Comparison of ENCODE assay signal across 15 cellular contexts in the genomic region with DNA sequence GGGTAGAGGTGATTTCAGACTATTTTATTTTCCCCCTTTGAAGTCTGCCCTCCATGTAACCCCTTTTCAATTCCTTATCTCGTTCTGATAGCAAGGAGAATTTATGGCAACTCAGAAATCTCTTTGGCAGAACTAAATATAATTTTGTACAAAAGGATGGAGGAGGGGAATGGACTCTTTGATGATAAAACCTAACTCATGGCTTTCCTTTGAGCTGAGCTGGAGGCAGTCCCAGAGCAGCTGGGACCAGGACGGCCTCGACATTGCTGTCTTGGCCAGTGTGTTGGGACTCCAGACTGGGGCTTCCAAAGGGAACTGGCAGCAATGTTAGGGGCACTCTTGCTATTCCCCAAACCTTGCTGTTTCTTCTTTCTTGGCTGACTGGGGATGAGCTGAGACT. TPM values are rescaled to one million over a fixed set of nuclear protein-coding genes. Genes with fewer than 3 reads are reported as not detected.
A peak's percentile ranks its signal among the peaks of the same experiment; 100 is the strongest.
DNase-seq lines count a peak whose midpoint lies in the region; ATAC-seq and TF ChIP-seq lines count a peak whose summit lies in the region.
"Had no signal": no experiment of that assay in that cellular context is flagged by ENCODE, and none has a peak within 500 bp of the region (broad histone marks: within the 10 kb centered on the region; RNA-seq: fewer than 3 reads in every experiment).

No MANE protein-coding gene starts in this region.

- TF ChIP-seq POLR2A in testis (IDR thresholded peaks at IDR 0.05): no peak

- intact Hi-C loops in activated T-helper 2 cell treated with anti-CD3 and anti-CD28 coated beads, Interferon-gamma antibody, Interleukin-2, Interleukin-4, amounts not matched to agents 10 μg/mL and 5 μg/mL and 100 μg/mL, durations not matched to agents 14 hours and 24 hours and 36 hours (cut with micrococcal nuclease): no loop called here
- intact Hi-C loops in left ventricle myocardium superior (cut with micrococcal nuclease): no loop called here
- intact Hi-C loops in testis (cut with DNase I; ENCODE audit: low total_unique reads): no loop called here

- no peak overlapping the region for H3K27ac ChIP-seq in HEK293 (ENCODE audit: extremely low read depth, low read depth, low read length)
- no peak overlapping the region for H3K27ac ChIP-seq in testis
- H3K27ac ChIP-seq: GM23248 had no signal

- no peak for DNase-seq in activated T-helper 2 cell treated with anti-CD3 and anti-CD28 coated beads, Interferon-gamma antibody, Interleukin-2, Interleukin-4, amounts not matched to agents 10 μg/mL and 5 μg/mL and 100 μg/mL, durations not matched to agents 14 hours and 24 hours and 36 hours (ENCODE audit: low spot score)
- DNase-seq in left ventricle myocardium superior (no peak), testis (peak; percentile 44), NCI-H2107 treated with DMSO at 0.1 percent for 48 hours (lab: John Stamatoyannopoulos, UW; ENCODE audit: unreplicated experiment) (no peak)
- DNase-seq in activated CD8-positive, alpha-beta memory T cell treated with anti-CD3 and anti-CD28 coated beads, Interleukin-2, amount 50 U/mL, for 4 hours: no peak
- no peak for DNase-seq in activated CD4-positive, alpha-beta T cell treated with anti-CD3 and anti-CD28 coated beads, Interleukin-2, amount 50 U/mL, for 48 hours
- DNase-seq: BE2C; CD8-positive, alpha-beta T cell; DND-41; GM23248; HCEC 1CT; NCI-H1930; NCI-H2171; NCI-H446 treated with DMSO at 0.1 percent for 48 hours had no signal

- H3K36me3 ChIP-seq in HEK293 (ENCODE audit: control insufficient read depth in 2 of 2, insufficient read depth in 1 of 2, low read length in 2 of 2) (no peaks in the 10 kb centered on the region), testis (ENCODE audit: low read depth, missing control alignments) (no peaks in the 10 kb centered on the region)
- H3K36me3 ChIP-seq: BE2C had no signal

- H3K4me3 Mint-ChIP-seq in activated T-helper 2 cell treated with anti-CD3 and anti-CD28 coated beads, Interferon-gamma antibody, Interleukin-2, Interleukin-4, amounts not matched to agents 10 μg/mL and 5 μg/mL and 100 μg/mL, durations not matched to agents 14 hours and 24 hours and 36 hours (ENCODE audit: low read depth): no peak overlapping the region
- H3K4me3 Mint-ChIP-seq: CD8-positive, alpha-beta T cell had no signal

- H3K27ac Mint-ChIP-seq in activated T-helper 2 cell treated with anti-CD3 and anti-CD28 coated beads, Interferon-gamma antibody, Interleukin-2, Interleukin-4, amounts not matched to agents 10 μg/mL and 5 μg/mL and 100 μg/mL, durations not matched to agents 14 hours and 24 hours and 36 hours: peak overlapping the region; percentile 78
- H3K27ac Mint-ChIP-seq: CD8-positive, alpha-beta T cell had no signal

- WGBS in testis, 2 donors: 45 to 61% methylated on average over 3 of the region's 3 CpGs

- peak; percentile 57 for ATAC-seq in left ventricle myocardium superior
- ATAC-seq: CD8-positive, alpha-beta T cell had no signal

- H3K27me3 ChIP-seq in testis: no peaks in the 10 kb centered on the region
- H3K27me3 ChIP-seq: BE2C had no signal

- H3K9me3 ChIP-seq in HEK293 (ENCODE audit: control insufficient read depth, insufficient read depth, low read depth, low read length) (no peaks in the 10 kb centered on the region), testis (no peaks in the 10 kb centered on the region)
- H3K9me3 ChIP-seq: BE2C had no signal

- no peaks in the 10 kb centered on the region for H3K36me3 Mint-ChIP-seq in activated T-helper 2 cell treated with anti-CD3 and anti-CD28 coated beads, Interferon-gamma antibody, Interleukin-2, Interleukin-4, amounts not matched to agents 10 μg/mL and 5 μg/mL and 100 μg/mL, durations not matched to agents 14 hours and 24 hours and 36 hours (ENCODE audit: low read depth)
- H3K36me3 Mint-ChIP-seq: CD8-positive, alpha-beta T cell had no signal

- H3K9me3 Mint-ChIP-seq in activated T-helper 2 cell treated with anti-CD3 and anti-CD28 coated beads, Interferon-gamma antibody, Interleukin-2, Interleukin-4, amounts not matched to agents 10 μg/mL and 5 μg/mL and 100 μg/mL, durations not matched to agents 14 hours and 24 hours and 36 hours: no peaks in the 10 kb centered on the region
- H3K9me3 Mint-ChIP-seq: CD8-positive, alpha-beta T cell had no signal

- CTCF ChIA-PET in HEK293 (lab: Yijun Ruan, JAX): interaction anchor here (0.7 to 0.9 kb wide), 3 partner anchors 9 to 151 kb away, joined by 3 to 4 read pairs (median 4); no protein-coding TSS in a partner anchor

- TF ChIP-seq CTCF in HEK293 (tag by site-specific recombination; IDR thresholded peaks at IDR 0.05) (no peak), testis (IDR thresholded peaks at IDR 0.05) (no peak)

- H3K4me1 Mint-ChIP-seq in activated T-helper 2 cell treated with anti-CD3 and anti-CD28 coated beads, Interferon-gamma antibody, Interleukin-2, Interleukin-4, amounts not matched to agents 10 μg/mL and 5 μg/mL and 100 μg/mL, durations not matched to agents 14 hours and 24 hours and 36 hours (ENCODE audit: low read depth): peaks cover 43% of the 10 kb centered on the region

- peaks cover 4% of the 10 kb centered on the region for H3K27me3 Mint-ChIP-seq in activated T-helper 2 cell treated with anti-CD3 and anti-CD28 coated beads, Interferon-gamma antibody, Interleukin-2, Interleukin-4, amounts not matched to agents 10 μg/mL and 5 μg/mL and 100 μg/mL, durations not matched to agents 14 hours and 24 hours and 36 hours (ENCODE audit: low read depth)

- POLR2A ChIA-PET in HEK293 (lab: Yijun Ruan, JAX): no interaction called here

- H3K4me3 ChIP-seq in HEK293 (ENCODE audit: low read depth, low read length): no peak overlapping the region
- no peak overlapping the region for H3K4me3 ChIP-seq in testis
- H3K4me3 ChIP-seq: GM23248 had no signal

- H3K4me1 ChIP-seq in HEK293 (ENCODE audit: control insufficient read depth, insufficient read depth, low read length) (0 out of 2 replicates have a peak, but pooled peaks cover 2% of the 10 kb centered on the region), testis (peaks cover 4% of the 10 kb centered on the region)
- H3K4me1 ChIP-seq: BE2C had no signal

TF ChIP-seq in HEK293, 187 proteins besides CTCF, POLR2A, EP300 and RAD21:
- TF ChIP-seq ZNF677 (tag by site-specific recombination; IDR thresholded peaks at IDR 0.05): no peak
- TF ChIP-seq TCF7L2 (IDR thresholded peaks at IDR 0.05; ENCODE audit: borderline replicate concordance, low read depth, low read length): peak; percentile 65; the same call in 1 of the 2 replicates
- no peak for TF ChIP-seq ZNF132 (tag by site-specific recombination; IDR thresholded peaks at IDR 0.05; ENCODE audit: borderline replicate concordance)

RNA-seq across cellular contexts. Expression of gene PAX8, which starts 47.7 kb away (rescaled TPM):
- 0.76 and 0.84 TPM in 2 replicates for total RNA-seq in activated T-helper 2 cell treated with anti-CD3 and anti-CD28 coated beads, Interferon-gamma antibody, Interleukin-2, Interleukin-4, amounts not matched to agents 10 μg/mL and 5 μg/mL and 100 μg/mL, durations not matched to agents 14 hours and 24 hours and 36 hours
- total RNA-seq in left ventricle myocardium superior (0.30 TPM), testis (1 to 10 TPM; 4.7 to 5.4 TPM)
- polyA plus RNA-seq in testis (ENCODE audit: insufficient read depth, low read depth, low replicate concordance): 22.3 TPM

RNA-seq across cellular contexts. Expression of gene PSD4, which starts 57.3 kb away (rescaled TPM):
- 313 and 319 TPM in 2 replicates for total RNA-seq in activated T-helper 2 cell treated with anti-CD3 and anti-CD28 coated beads, Interferon-gamma antibody, Interleukin-2, Interleukin-4, amounts not matched to agents 10 μg/mL and 5 μg/mL and 100 μg/mL, durations not matched to agents 14 hours and 24 hours and 36 hours
- total RNA-seq in left ventricle myocardium superior: 2.9 TPM
- 10 to 100 TPM; 18.7 to 35.9 TPM for total RNA-seq in testis
- polyA plus RNA-seq in testis (ENCODE audit: insufficient read depth, low read depth, low replicate concordance): 22.8 TPM
